In genomic region chr10:34931216-34931615, GRCh38 we compare ENCODE assay signal across 30 cellular contexts.
A peak's percentile ranks its signal among the peaks of the same experiment; 100 is the strongest.
DNase-seq lines count a peak whose midpoint lies in the region; ATAC-seq and TF ChIP-seq lines count a peak whose summit lies in the region.
"Had no signal": no experiment of that assay in that cellular context is flagged by ENCODE, and none has a peak within 500 bp of the region (broad histone marks: within the 10 kb centered on the region; RNA-seq: fewer than 3 reads in every experiment).

No MANE protein-coding gene starts in this region.

- no peaks in the 10 kb centered on the region for H3K9me3 ChIP-seq in adrenal gland (replicated peaks in 1 of 3)
- H3K9me3 ChIP-seq: Caco-2, Peyer's patch had no signal

- no peak for ATAC-seq in GM23338
- ATAC-seq: CD8-positive, alpha-beta T cell; GM12878; HCT116 had no signal

- H3K9me2 ChIP-seq in GM23338 (ENCODE audit: insufficient read depth) = no peaks in the 10 kb centered on the region

- H3K4me3 Mint-ChIP-seq in GM23338 (no peak overlapping the region), nephron progenitor cell (no peak overlapping the region)
- H3K4me3 Mint-ChIP-seq: B cell; CD8-positive, alpha-beta T cell had no signal

- WGBS in adrenal gland, 4 donors = 40 to 55% (median 50%) methylated on average over 5 of the region's 5 CpGs

- H2AFZ ChIP-seq in GM23338 = peak overlapping the region; percentile 72

- intact Hi-C loops in adrenal gland (cut with DNase I) = no loop called here

- no peaks in the 10 kb centered on the region for H4K20me1 ChIP-seq in GM23338 (replicated peaks; ENCODE audit: insufficient read depth)

- DNase-seq in NCI-H146 (lab: John Stamatoyannopoulos, UW) (peak; percentile 9), NCI-H146 treated with DMSO at 0.1 percent for 48 hours (lab: John Stamatoyannopoulos, UW; ENCODE audit: unreplicated experiment) (no peak), GM23338 (ENCODE audit: low spot score) (no peak), adrenal gland (peak in 5 of 7 donors; percentile 23 to 51 (median 31)), nephron progenitor cell (no peak), islet precursor cell (no peak), NCI-H345 treated with DMSO at 0.1 percent for 48 hours (lab: John Stamatoyannopoulos, UW; ENCODE audit: unreplicated experiment) (no peak)
- DNase-seq: Caco-2; CD8-positive, alpha-beta T cell; DMS79; EL; GDM1; KG1; MM.1S; NCI-H1048; NCI-H1417; NCI-H187; NCI-H2081 treated with DMSO at 0.1 percent for 48 hours; NCI-H2171; NCI-H446; NCI-H526; Peyer's patch; SHP77 treated with DMSO at 0.1 percent for 48 hours; SW 1271 had no signal

- H3K4me2 ChIP-seq in GM23338 = no peak overlapping the region

- H3F3A ChIP-seq in GM23338 (replicated peaks; ENCODE audit: low read depth) = no peaks in the 10 kb centered on the region

- no peak for TF ChIP-seq CTCF in GM23338 (conservative IDR thresholded peaks at IDR 0.05; ENCODE audit: low read depth in 2 of 2)
- TF ChIP-seq CTCF in adrenal gland (IDR thresholded peaks at IDR 0.05) = no peak
- TF ChIP-seq CTCF in nephron progenitor cell (IDR thresholded peaks at IDR 0.05) = no peak

- H3K79me2 ChIP-seq in GM23338 (replicated peaks; ENCODE audit: insufficient read depth) = no peaks in the 10 kb centered on the region

- H3K4me1 Mint-ChIP-seq in GM23338 = peaks cover 5% of the 10 kb centered on the region
- peaks cover 8% of the 10 kb centered on the region for H3K4me1 Mint-ChIP-seq in nephron progenitor cell
- H3K4me1 Mint-ChIP-seq: B cell had no signal

- H3K27me3 Mint-ChIP-seq in GM23338 (ENCODE audit: insufficient read depth, low read depth, poor library complexity) (peaks cover 16% of the 10 kb centered on the region), nephron progenitor cell (ENCODE audit: low read depth, poor library complexity) (peaks cover 10% of the 10 kb centered on the region)
- H3K27me3 Mint-ChIP-seq: B cell had no signal

- H3K4me3 ChIP-seq in GM23338 = no peak overlapping the region
- no peak overlapping the region for H3K4me3 ChIP-seq in adrenal gland
- H3K4me3 ChIP-seq: GM12878, Peyer's patch had no signal

- no peaks in the 10 kb centered on the region for H3K9me3 Mint-ChIP-seq in GM23338
- no peaks in the 10 kb centered on the region for H3K9me3 Mint-ChIP-seq in nephron progenitor cell
- H3K9me3 Mint-ChIP-seq: CD8-positive, alpha-beta T cell had no signal

- no peaks in the 10 kb centered on the region for H3K4me1 ChIP-seq in GM23338 (ENCODE audit: insufficient read depth)
- no peaks in the 10 kb centered on the region for H3K4me1 ChIP-seq in adrenal gland (replicated peaks in 1 of 2)
- H3K4me1 ChIP-seq: Caco-2, Peyer's patch had no signal

- H3K27ac Mint-ChIP-seq in GM23338 (no peak overlapping the region), nephron progenitor cell (peak overlapping the region; percentile 25)
- H3K27ac Mint-ChIP-seq: B cell; CD8-positive, alpha-beta T cell had no signal

- no peak overlapping the region for H3K27ac ChIP-seq in GM23338 (ENCODE audit: low read depth)
- H3K27ac ChIP-seq in adrenal gland = no peak overlapping the region
- H3K27ac ChIP-seq: 22Rv1, C4-2B, HL-60, Peyer's patch had no signal

- no peaks in the 10 kb centered on the region for H3K27me3 ChIP-seq in GM23338 (ENCODE audit: insufficient read depth)
- no peaks in the 10 kb centered on the region for H3K27me3 ChIP-seq in adrenal gland
- H3K27me3 ChIP-seq: Peyer's patch had no signal

- H3K36me3 ChIP-seq in GM23338 (ENCODE audit: insufficient read depth) (no peaks in the 10 kb centered on the region), adrenal gland (replicated peaks in 1 of 2) (no peaks in the 10 kb centered on the region)
- H3K36me3 ChIP-seq: Peyer's patch had no signal

- no peak for TF ChIP-seq POLR2A in adrenal gland (IDR thresholded peaks at IDR 0.05)

- H3K36me3 Mint-ChIP-seq in GM23338 (ENCODE audit: low read depth) = no peaks in the 10 kb centered on the region
- no peaks in the 10 kb centered on the region for H3K36me3 Mint-ChIP-seq in nephron progenitor cell (ENCODE audit: low read depth)
- H3K36me3 Mint-ChIP-seq: CD8-positive, alpha-beta T cell had no signal

TF ChIP-seq in GM23338, 12 proteins besides CTCF, POLR2A, EP300 and RAD21 (continues in another document):
- TF ChIP-seq JUNB (IDR thresholded peaks at IDR 0.05; ENCODE audit: unreplicated experiment) = no peak
- TF ChIP-seq EZH2 (IDR thresholded peaks at IDR 0.05; ENCODE audit: low read depth, unreplicated experiment) = no peak
- no peak for TF ChIP-seq POLR2AphosphoS5 (IDR thresholded peaks at IDR 0.05; ENCODE audit: low read depth)
- TF ChIP-seq ZNF331 (CRISPR knock-in tag; IDR thresholded peaks at IDR 0.05; ENCODE audit: low read depth) = no peak
- TF ChIP-seq EZH2phosphoT487 (IDR thresholded peaks at IDR 0.05; ENCODE audit: unreplicated experiment) = no peak
- TF ChIP-seq ZNF114 (CRISPR knock-in tag; IDR thresholded peaks at IDR 0.05) = no peak
- TF ChIP-seq ETS1 (IDR thresholded peaks at IDR 0.05) = no peak
- no peak for TF ChIP-seq CREB1 (CRISPR knock-in tag; IDR thresholded peaks at IDR 0.05; ENCODE audit: low read depth)
- no peak for TF ChIP-seq ZNF462 (CRISPR knock-in tag; IDR thresholded peaks at IDR 0.05)
- TF ChIP-seq STAT1 (IDR thresholded peaks at IDR 0.05; ENCODE audit: unreplicated experiment) = no peak

Comparison
In these comparisons a context has a peak if more than half of its experiments do, and no peak if none do; other contexts are left out.
1. DNase-seq: peak in NCI-H146 (single experiment) and adrenal gland (5 of 7); none in NCI-H146 treated with DMSO at 0.1 percent for 48 hours (single experiment), GM23338 (single experiment), nephron progenitor cell (single experiment), islet precursor cell (single experiment) and NCI-H345 treated with DMSO at 0.1 percent for 48 hours (single experiment).